Comparison of ENCODE assay signal across 1 cellular context in genomic region chr3:134373942-134374790, GRCh38.
A peak's percentile ranks its signal among the peaks of the same experiment; 100 is the strongest.
TF ChIP-seq lines count a peak whose summit lies in the region.

Gene AMOTL2, minus strand, starts transcription at chr3:134374447. Its CDS starts 3,014 bp downstream, at chr3:134371433.

TF ChIP-seq in HepG2, 621 proteins besides CTCF, POLR2A, EP300 and RAD21 (continued from another document and continues in another):
- TF ChIP-seq U2AF1 (optimal IDR thresholded peaks at IDR 0.05; ENCODE audit: low read depth, low read length) (peak; percentile 4), ZNF678 (CRISPR knock-in tag; IDR thresholded peaks at IDR 0.05) (no peak), ZNF180 (CRISPR knock-in tag; IDR thresholded peaks at IDR 0.05; ENCODE audit: borderline replicate concordance, low read depth) (no peak), GFI1 (CRISPR knock-in tag; IDR thresholded peaks at IDR 0.05; ENCODE audit: borderline replicate concordance) (peak; percentile 83; the same call in 1 of the 2 replicates), HNRNPUL1 (IDR thresholded peaks at IDR 0.05; ENCODE audit: low read depth, low read length) (no peak), ZNF724P (CRISPR knock-in tag; IDR thresholded peaks at IDR 0.05; ENCODE audit: borderline replicate concordance) (no peak), KLF11 (CRISPR knock-in tag; IDR thresholded peaks at IDR 0.05) (no peak), JUNB (CRISPR knock-in tag; IDR thresholded peaks at IDR 0.05; ENCODE audit: borderline replicate concordance) (no peak), NBN (conservative IDR thresholded peaks at IDR 0.05) (no peak), HCFC1 (IDR thresholded peaks at IDR 0.05; ENCODE audit: low read depth, low read length) (0 out of 2 replicates have a peak, but pooled peaks have one; percentile 18), ZC3H4 (CRISPR knock-in tag; IDR thresholded peaks at IDR 0.05; ENCODE audit: borderline replicate concordance) (no peak), ZNF687 (CRISPR knock-in tag; IDR thresholded peaks at IDR 0.05) (peak; percentile 79), ASH2L (IDR thresholded peaks at IDR 0.05; ENCODE audit: insufficient read length, low read depth, low read length) (peak; percentile 62), POLR2G (IDR thresholded peaks at IDR 0.05; ENCODE audit: low read depth, low read length) (peak; percentile 91), ZNF580 (CRISPR knock-in tag; IDR thresholded peaks at IDR 0.05; ENCODE audit: borderline replicate concordance, low read depth) (0 out of 2 replicates have a peak, but pooled peaks have one; percentile 36), NFE2L1 (CRISPR knock-in tag; IDR thresholded peaks at IDR 0.05; ENCODE audit: borderline replicate concordance) (no peak), KDM3A (CRISPR knock-in tag; IDR thresholded peaks at IDR 0.05; ENCODE audit: low read depth) (no peak), EZH2 (conservative IDR thresholded peaks at IDR 0.05; ENCODE audit: low read depth, low read length) (no peak), AHDC1 (CRISPR knock-in tag; IDR thresholded peaks at IDR 0.05; ENCODE audit: borderline replicate concordance) (no peak), ZNF550 (CRISPR knock-in tag; IDR thresholded peaks at IDR 0.05; ENCODE audit: borderline replicate concordance) (no peak), ZNF296 (CRISPR knock-in tag; conservative IDR thresholded peaks at IDR 0.05) (0 out of 2 replicates have a peak, but pooled peaks have one; percentile 54), ZSCAN12 (CRISPR knock-in tag; IDR thresholded peaks at IDR 0.05) (peak; percentile 39; the same call in 1 of the 2 replicates)
- TF ChIP-seq, protein P1, sequence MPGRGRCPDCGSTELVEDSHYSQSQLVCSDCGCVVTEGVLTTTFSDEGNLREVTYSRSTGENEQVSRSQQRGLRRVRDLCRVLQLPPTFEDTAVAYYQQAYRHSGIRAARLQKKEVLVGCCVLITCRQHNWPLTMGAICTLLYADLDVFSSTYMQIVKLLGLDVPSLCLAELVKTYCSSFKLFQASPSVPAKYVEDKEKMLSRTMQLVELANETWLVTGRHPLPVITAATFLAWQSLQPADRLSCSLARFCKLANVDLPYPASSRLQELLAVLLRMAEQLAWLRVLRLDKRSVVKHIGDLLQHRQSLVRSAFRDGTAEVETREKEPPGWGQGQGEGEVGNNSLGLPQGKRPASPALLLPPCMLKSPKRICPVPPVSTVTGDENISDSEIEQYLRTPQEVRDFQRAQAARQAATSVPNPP (CRISPR knock-in tag; IDR thresholded peaks at IDR 0.05): peak; percentile 73; the same call in 1 of the 2 replicates
- TF ChIP-seq, protein P2, sequence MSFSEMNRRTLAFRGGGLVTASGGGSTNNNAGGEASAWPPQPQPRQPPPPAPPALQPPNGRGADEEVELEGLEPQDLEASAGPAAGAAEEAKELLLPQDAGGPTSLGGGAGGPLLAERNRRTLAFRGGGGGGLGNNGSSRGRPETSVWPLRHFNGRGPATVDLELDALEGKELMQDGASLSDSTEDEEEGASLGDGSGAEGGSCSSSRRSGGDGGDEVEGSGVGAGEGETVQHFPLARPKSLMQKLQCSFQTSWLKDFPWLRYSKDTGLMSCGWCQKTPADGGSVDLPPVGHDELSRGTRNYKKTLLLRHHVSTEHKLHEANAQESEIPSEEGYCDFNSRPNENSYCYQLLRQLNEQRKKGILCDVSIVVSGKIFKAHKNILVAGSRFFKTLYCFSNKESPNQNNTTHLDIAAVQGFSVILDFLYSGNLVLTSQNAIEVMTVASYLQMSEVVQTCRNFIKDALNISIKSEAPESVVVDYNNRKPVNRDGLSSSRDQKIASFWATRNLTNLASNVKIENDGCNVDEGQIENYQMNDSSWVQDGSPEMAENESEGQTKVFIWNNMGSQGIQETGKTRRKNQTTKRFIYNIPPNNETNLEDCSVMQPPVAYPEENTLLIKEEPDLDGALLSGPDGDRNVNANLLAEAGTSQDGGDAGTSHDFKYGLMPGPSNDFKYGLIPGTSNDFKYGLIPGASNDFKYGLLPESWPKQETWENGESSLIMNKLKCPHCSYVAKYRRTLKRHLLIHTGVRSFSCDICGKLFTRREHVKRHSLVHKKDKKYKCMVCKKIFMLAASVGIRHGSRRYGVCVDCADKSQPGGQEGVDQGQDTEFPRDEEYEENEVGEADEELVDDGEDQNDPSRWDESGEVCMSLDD (CRISPR knock-in tag; IDR thresholded peaks at IDR 0.05; ENCODE audit: borderline replicate concordance): peak; percentile 74
- TF ChIP-seq, protein P3, sequence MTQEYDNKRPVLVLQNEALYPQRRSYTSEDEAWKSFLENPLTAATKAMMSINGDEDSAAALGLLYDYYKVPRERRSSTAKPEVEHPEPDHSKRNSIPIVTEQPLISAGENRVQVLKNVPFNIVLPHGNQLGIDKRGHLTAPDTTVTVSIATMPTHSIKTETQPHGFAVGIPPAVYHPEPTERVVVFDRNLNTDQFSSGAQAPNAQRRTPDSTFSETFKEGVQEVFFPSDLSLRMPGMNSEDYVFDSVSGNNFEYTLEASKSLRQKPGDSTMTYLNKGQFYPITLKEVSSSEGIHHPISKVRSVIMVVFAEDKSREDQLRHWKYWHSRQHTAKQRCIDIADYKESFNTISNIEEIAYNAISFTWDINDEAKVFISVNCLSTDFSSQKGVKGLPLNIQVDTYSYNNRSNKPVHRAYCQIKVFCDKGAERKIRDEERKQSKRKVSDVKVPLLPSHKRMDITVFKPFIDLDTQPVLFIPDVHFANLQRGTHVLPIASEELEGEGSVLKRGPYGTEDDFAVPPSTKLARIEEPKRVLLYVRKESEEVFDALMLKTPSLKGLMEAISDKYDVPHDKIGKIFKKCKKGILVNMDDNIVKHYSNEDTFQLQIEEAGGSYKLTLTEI (CRISPR knock-in tag; conservative IDR thresholded peaks at IDR 0.05): no peak
- TF ChIP-seq, protein P4, sequence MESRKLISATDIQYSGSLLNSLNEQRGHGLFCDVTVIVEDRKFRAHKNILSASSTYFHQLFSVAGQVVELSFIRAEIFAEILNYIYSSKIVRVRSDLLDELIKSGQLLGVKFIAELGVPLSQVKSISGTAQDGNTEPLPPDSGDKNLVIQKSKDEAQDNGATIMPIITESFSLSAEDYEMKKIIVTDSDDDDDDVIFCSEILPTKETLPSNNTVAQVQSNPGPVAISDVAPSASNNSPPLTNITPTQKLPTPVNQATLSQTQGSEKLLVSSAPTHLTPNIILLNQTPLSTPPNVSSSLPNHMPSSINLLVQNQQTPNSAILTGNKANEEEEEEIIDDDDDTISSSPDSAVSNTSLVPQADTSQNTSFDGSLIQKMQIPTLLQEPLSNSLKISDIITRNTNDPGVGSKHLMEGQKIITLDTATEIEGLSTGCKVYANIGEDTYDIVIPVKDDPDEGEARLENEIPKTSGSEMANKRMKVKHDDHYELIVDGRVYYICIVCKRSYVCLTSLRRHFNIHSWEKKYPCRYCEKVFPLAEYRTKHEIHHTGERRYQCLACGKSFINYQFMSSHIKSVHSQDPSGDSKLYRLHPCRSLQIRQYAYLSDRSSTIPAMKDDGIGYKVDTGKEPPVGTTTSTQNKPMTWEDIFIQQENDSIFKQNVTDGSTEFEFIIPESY (CRISPR knock-in tag; IDR thresholded peaks at IDR 0.05): no peak
- TF ChIP-seq, protein P5, sequence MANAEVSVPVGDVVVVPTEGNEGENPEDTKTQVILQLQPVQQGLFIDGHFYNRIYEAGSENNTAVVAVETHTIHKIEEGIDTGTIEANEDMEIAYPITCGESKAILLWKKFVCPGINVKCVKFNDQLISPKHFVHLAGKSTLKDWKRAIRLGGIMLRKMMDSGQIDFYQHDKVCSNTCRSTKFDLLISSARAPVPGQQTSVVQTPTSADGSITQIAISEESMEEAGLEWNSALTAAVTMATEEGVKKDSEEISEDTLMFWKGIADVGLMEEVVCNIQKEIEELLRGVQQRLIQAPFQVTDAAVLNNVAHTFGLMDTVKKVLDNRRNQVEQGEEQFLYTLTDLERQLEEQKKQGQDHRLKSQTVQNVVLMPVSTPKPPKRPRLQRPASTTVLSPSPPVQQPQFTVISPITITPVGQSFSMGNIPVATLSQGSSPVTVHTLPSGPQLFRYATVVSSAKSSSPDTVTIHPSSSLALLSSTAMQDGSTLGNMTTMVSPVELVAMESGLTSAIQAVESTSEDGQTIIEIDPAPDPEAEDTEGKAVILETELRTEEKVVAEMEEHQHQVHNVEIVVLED (CRISPR knock-in tag; IDR thresholded peaks at IDR 0.05; ENCODE audit: borderline replicate concordance): peak; percentile 59
- TF ChIP-seq, protein P6, sequence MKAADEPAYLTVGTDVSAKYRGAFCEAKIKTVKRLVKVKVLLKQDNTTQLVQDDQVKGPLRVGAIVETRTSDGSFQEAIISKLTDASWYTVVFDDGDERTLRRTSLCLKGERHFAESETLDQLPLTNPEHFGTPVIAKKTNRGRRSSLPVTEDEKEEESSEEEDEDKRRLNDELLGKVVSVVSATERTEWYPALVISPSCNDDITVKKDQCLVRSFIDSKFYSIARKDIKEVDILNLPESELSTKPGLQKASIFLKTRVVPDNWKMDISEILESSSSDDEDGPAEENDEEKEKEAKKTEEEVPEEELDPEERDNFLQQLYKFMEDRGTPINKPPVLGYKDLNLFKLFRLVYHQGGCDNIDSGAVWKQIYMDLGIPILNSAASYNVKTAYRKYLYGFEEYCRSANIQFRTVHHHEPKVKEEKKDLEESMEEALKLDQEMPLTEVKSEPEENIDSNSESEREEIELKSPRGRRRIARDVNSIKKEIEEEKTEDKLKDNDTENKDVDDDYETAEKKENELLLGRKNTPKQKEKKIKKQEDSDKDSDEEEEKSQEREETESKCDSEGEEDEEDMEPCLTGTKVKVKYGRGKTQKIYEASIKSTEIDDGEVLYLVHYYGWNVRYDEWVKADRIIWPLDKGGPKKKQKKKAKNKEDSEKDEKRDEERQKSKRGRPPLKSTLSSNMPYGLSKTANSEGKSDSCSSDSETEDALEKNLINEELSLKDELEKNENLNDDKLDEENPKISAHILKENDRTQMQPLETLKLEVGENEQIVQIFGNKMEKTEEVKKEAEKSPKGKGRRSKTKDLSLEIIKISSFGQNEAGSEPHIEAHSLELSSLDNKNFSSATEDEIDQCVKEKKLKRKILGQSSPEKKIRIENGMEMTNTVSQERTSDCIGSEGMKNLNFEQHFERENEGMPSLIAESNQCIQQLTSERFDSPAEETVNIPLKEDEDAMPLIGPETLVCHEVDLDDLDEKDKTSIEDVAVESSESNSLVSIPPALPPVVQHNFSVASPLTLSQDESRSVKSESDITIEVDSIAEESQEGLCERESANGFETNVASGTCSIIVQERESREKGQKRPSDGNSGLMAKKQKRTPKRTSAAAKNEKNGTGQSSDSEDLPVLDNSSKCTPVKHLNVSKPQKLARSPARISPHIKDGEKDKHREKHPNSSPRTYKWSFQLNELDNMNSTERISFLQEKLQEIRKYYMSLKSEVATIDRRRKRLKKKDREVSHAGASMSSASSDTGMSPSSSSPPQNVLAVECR (CRISPR knock-in tag; IDR thresholded peaks at IDR 0.05; ENCODE audit: borderline replicate concordance): peak; percentile 81
